In genomic region chr2:182077451-182078142, GRCh38 we compare ENCODE assay signal across 9 cellular contexts.
DNase-seq lines count a peak whose midpoint lies in the region; ATAC-seq and TF ChIP-seq lines count a peak whose summit lies in the region.
"Had no signal": no experiment of that assay in that cellular context is flagged by ENCODE, and none has a peak within 500 bp of the region (broad histone marks: within the 10 kb centered on the region; RNA-seq: fewer than 3 reads in every experiment).

No MANE protein-coding gene starts in this region.

- peak; percentile 67 for DNase-seq in activated CD4-positive, alpha-beta T cell treated with anti-CD3 and anti-CD28 coated beads, Interleukin-2, amount 10 ng/mL, durations not matched to agents 24 days and 14 days
- DNase-seq in activated CD4-positive, alpha-beta T cell treated with anti-CD3 and anti-CD28 coated beads for 1 hour: no peak
- DNase-seq in NCI-H1048 (lab: John Stamatoyannopoulos, UW) (peak; percentile 61), RWPE2 (ENCODE audit: low spot score) (no peak), epithelial cell of prostate (ENCODE audit: low read depth, low spot score) (peak; percentile 59), mucosa of gallbladder (ENCODE audit: low spot score) (peak; percentile 41)

- no peak overlapping the region for H3K27ac Mint-ChIP-seq in activated CD4-positive, alpha-beta T cell treated with anti-CD3 and anti-CD28 coated beads, Interleukin-2, amount 10 ng/mL, durations not matched to agents 24 days and 14 days

- H3K36me3 ChIP-seq in HEK293 (ENCODE audit: control insufficient read depth in 2 of 2, insufficient read depth in 1 of 2, low read length in 2 of 2) (no peaks in the 10 kb centered on the region), RWPE2 (ENCODE audit: low read depth) (no peaks in the 10 kb centered on the region)

- POLR2A ChIA-PET in HEK293 (lab: Yijun Ruan, JAX): no interaction called here

- H3K4me1 ChIP-seq in HEK293 (ENCODE audit: control insufficient read depth, insufficient read depth, low read length): peaks cover 12% of the 10 kb centered on the region
- peaks cover 9% of the 10 kb centered on the region for H3K4me1 ChIP-seq in RWPE2 (ENCODE audit: insufficient read depth, poor library complexity, severe bottlenecking)

- H3K4me3 ChIP-seq in HEK293 (ENCODE audit: low read depth, low read length) (no peak overlapping the region), RWPE2 (ENCODE audit: severe bottlenecking) (no peak overlapping the region)

- peaks cover 3% of the 10 kb centered on the region for H3K27me3 Mint-ChIP-seq in activated CD4-positive, alpha-beta T cell treated with anti-CD3 and anti-CD28 coated beads, Interleukin-2, amount 10 ng/mL, durations not matched to agents 24 days and 14 days

- peak; percentile 59 for TF ChIP-seq CTCF in HEK293 (tag by site-specific recombination; IDR thresholded peaks at IDR 0.05)
- TF ChIP-seq CTCF in RWPE2 (IDR thresholded peaks at IDR 0.05; ENCODE audit: poor library complexity, severe bottlenecking): peak; percentile 95

- intact Hi-C loops in activated CD4-positive, alpha-beta T cell treated with anti-CD3 and anti-CD28 coated beads, Interleukin-2, amount 10 ng/mL, durations not matched to agents 24 days and 14 days (cut with micrococcal nuclease): loop anchor here (1.0 to 5.0 kb wide), 2 partner anchors 334 to 1000 kb away; no protein-coding TSS in a partner anchor

- H3K4me1 Mint-ChIP-seq in activated CD4-positive, alpha-beta T cell treated with anti-CD3 and anti-CD28 coated beads, Interleukin-2, amount 10 ng/mL, durations not matched to agents 24 days and 14 days: no peaks in the 10 kb centered on the region
- H3K4me1 Mint-ChIP-seq: central memory CD8-positive, alpha-beta T cell had no signal

- no peaks in the 10 kb centered on the region for H3K9me3 ChIP-seq in HEK293 (ENCODE audit: control insufficient read depth, insufficient read depth, low read depth, low read length)
- H3K9me3 ChIP-seq in RWPE2 (ENCODE audit: severe bottlenecking): no peaks in the 10 kb centered on the region

- CTCF ChIA-PET in HEK293 (lab: Yijun Ruan, JAX): interaction anchor here (0.7 to 3.4 kb wide), 25 partner anchors 8 to 1085 kb away, joined by 3 to 30 read pairs (median 3); partner anchors contain the start of gene PPP1R1C

- peak; percentile 95 for ATAC-seq in RWPE2 (ENCODE audit: low read depth)
- no peak for ATAC-seq in HG03280 (IDR thresholded peaks at IDR 0.05; ENCODE audit: unreplicated experiment)

- H3K27ac ChIP-seq in HEK293 (ENCODE audit: extremely low read depth, low read depth, low read length) (no peak overlapping the region), RWPE2 (ENCODE audit: poor library complexity, severe bottlenecking) (peak overlapping the region; percentile 22), epithelial cell of prostate (no peak overlapping the region)

- no peak overlapping the region for H3K4me3 Mint-ChIP-seq in activated CD4-positive, alpha-beta T cell treated with anti-CD3 and anti-CD28 coated beads, Interleukin-2, amount 10 ng/mL, durations not matched to agents 24 days and 14 days
- H3K4me3 Mint-ChIP-seq: central memory CD8-positive, alpha-beta T cell had no signal

- no peaks in the 10 kb centered on the region for H3K27me3 ChIP-seq in RWPE2 (ENCODE audit: insufficient read depth, poor library complexity, severe bottlenecking)

- H3K9me3 Mint-ChIP-seq in activated CD4-positive, alpha-beta T cell treated with anti-CD3 and anti-CD28 coated beads, Interleukin-2, amount 10 ng/mL, durations not matched to agents 24 days and 14 days: no peaks in the 10 kb centered on the region
- H3K9me3 Mint-ChIP-seq: central memory CD8-positive, alpha-beta T cell had no signal

- H3K36me3 Mint-ChIP-seq in activated CD4-positive, alpha-beta T cell treated with anti-CD3 and anti-CD28 coated beads, Interleukin-2, amount 10 ng/mL, durations not matched to agents 24 days and 14 days (ENCODE audit: low read depth): no peaks in the 10 kb centered on the region

TF ChIP-seq in HEK293, 187 proteins besides CTCF, POLR2A, EP300 and RAD21 (continues in another document):
- TF ChIP-seq ZNF514 (tag by site-specific recombination; IDR thresholded peaks at IDR 0.05) (no peak), BCL6B (tag by site-specific recombination; IDR thresholded peaks at IDR 0.05) (no peak), ZNF629 (tag by site-specific recombination; IDR thresholded peaks at IDR 0.05) (peak; percentile 21; the same call in 1 of the 2 replicates), ZSCAN5A (tag by site-specific recombination; IDR thresholded peaks at IDR 0.05) (no peak), ZBTB26 (tag by site-specific recombination; optimal IDR thresholded peaks at IDR 0.05) (no peak), ZNF580 (tag by site-specific recombination; IDR thresholded peaks at IDR 0.05) (no peak), REST (tag by site-specific recombination; IDR thresholded peaks at IDR 0.05) (no peak), INSM2 (tag by site-specific recombination; IDR thresholded peaks at IDR 0.05) (no peak), ZNF529 (tag by site-specific recombination; IDR thresholded peaks at IDR 0.05; ENCODE audit: insufficient replicate concordance) (no peak), ZNF660 (tag by site-specific recombination; IDR thresholded peaks at IDR 0.05) (peak; percentile 70)

Comparison
In these comparisons a context has a peak if more than half of its experiments do, and no peak if none do; other contexts are left out.
1. DNase-seq: peak in activated CD4-positive, alpha-beta T cell treated with anti-CD3 and anti-CD28 coated beads, Interleukin-2, amount 10 ng/mL, durations not matched to agents 24 days and 14 days (single experiment), NCI-H1048 (single experiment), epithelial cell of prostate (single experiment) and mucosa of gallbladder (single experiment); none in activated CD4-positive, alpha-beta T cell treated with anti-CD3 and anti-CD28 coated beads for 1 hour (single experiment) and RWPE2 (single experiment).